Comparison of ENCODE assay signal across 8 cellular contexts in the genomic region with DNA sequence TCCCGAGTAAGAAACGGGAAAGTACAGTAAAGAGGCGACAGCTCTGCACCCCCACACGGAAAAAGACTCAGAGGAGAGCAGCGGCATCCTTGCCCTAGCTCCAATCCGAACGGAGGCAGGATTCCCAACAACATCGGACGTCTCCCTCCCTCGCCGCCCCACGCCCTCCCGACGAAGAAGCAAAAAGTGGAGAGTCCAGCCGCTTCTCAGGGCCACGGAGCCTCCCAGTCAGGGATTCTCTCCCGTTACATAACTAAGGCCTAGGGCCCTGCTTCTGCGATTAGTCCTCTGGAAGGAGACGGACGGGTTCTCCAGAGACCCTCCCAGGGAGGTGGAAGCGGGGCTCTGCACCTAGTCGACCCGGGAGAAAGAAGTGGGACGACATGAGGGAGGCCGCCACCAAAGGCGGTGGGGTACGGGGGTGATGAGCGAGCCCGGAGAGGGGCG. TPM values are rescaled to one million over a fixed set of nuclear protein-coding genes. Genes with fewer than 3 reads are reported as not detected.
DNase-seq lines count a peak whose midpoint lies in the region; ATAC-seq and TF ChIP-seq lines count a peak whose summit lies in the region.

No MANE protein-coding gene starts in this region.

- H3K4me1 ChIP-seq in osteoblast (ENCODE audit: insufficient read depth, low read length) = peaks cover 13% of the 10 kb centered on the region

- intact Hi-C loops in head of caudate nucleus (cut with DNase I) = no loop called here

- H3K4me3 ChIP-seq in osteoblast (ENCODE audit: insufficient read depth, low read length) = peak overlapping the region; percentile 85

- no peaks in the 10 kb centered on the region for H3K36me3 ChIP-seq in osteoblast (ENCODE audit: insufficient read depth, low read length)

- peaks cover 55% of the 10 kb centered on the region for H3K79me2 ChIP-seq in osteoblast (ENCODE audit: insufficient read depth, low read length)

- H3K4me1 Mint-ChIP-seq in activated naive CD8-positive, alpha-beta T cell (ENCODE audit: low read depth) = peaks cover 42% of the 10 kb centered on the region

- no peaks in the 10 kb centered on the region for H3K9me3 ChIP-seq in osteoblast (ENCODE audit: low read depth, low read length)

- H3K4me2 ChIP-seq in osteoblast (ENCODE audit: insufficient read depth, low read length) = peak overlapping the region; percentile 95

- H2AFZ ChIP-seq in osteoblast (ENCODE audit: low read length) = peak overlapping the region; percentile 69

- H3K27ac ChIP-seq in osteoblast (ENCODE audit: low read depth, low read length) = peak overlapping the region; percentile 70

- H3K4me3 Mint-ChIP-seq in activated naive CD8-positive, alpha-beta T cell = peak overlapping the region; percentile 97

- TF ChIP-seq CTCF in osteoblast (IDR thresholded peaks at IDR 0.05; ENCODE audit: extremely low read depth, low read depth, low read length) = no peak

- ATAC-seq in HG02588 (IDR thresholded peaks at IDR 0.05; ENCODE audit: unreplicated experiment) = peak; percentile 33

- DNase-seq in 8988T (peak; percentile 32), GM04504 (ENCODE audit: low read depth) (peak; percentile 30), NAMALWA (ENCODE audit: low spot score) (peak; percentile 49), head of caudate nucleus (peak in 39 of 42 donors; percentile 3 to 67 (median 31)), osteoblast (ENCODE audit: insufficient read length, low spot score, missing footprints) (peak; percentile 73), HuH-7 (ENCODE audit: low spot score) (no peak)

- H4K20me1 ChIP-seq in osteoblast (ENCODE audit: insufficient read depth, low read length) = peaks cover 37% of the 10 kb centered on the region

- H3K27me3 Mint-ChIP-seq in activated naive CD8-positive, alpha-beta T cell = no peaks in the 10 kb centered on the region

- no peaks in the 10 kb centered on the region for H3K9me3 Mint-ChIP-seq in activated naive CD8-positive, alpha-beta T cell (ENCODE audit: low read depth)

- peak overlapping the region; percentile 86 for H3K27ac Mint-ChIP-seq in activated naive CD8-positive, alpha-beta T cell

- no peaks in the 10 kb centered on the region for H3K36me3 Mint-ChIP-seq in activated naive CD8-positive, alpha-beta T cell

- no peaks in the 10 kb centered on the region for H3K27me3 ChIP-seq in osteoblast (ENCODE audit: insufficient read depth, low read length)

RNA-seq across cellular contexts. Expression of gene SUMO1, which starts 0.6 kb away (rescaled TPM):
- total RNA-seq in osteoblast = 107 and 111 TPM in 2 replicates

RNA-seq across cellular contexts. Expression of gene NOP58, which starts 27.8 kb away (rescaled TPM):
- 40.1 and 41.3 TPM in 2 replicates for total RNA-seq in osteoblast
